Comparison of ENCODE assay signal across 8 cellular contexts in the genomic region with DNA sequence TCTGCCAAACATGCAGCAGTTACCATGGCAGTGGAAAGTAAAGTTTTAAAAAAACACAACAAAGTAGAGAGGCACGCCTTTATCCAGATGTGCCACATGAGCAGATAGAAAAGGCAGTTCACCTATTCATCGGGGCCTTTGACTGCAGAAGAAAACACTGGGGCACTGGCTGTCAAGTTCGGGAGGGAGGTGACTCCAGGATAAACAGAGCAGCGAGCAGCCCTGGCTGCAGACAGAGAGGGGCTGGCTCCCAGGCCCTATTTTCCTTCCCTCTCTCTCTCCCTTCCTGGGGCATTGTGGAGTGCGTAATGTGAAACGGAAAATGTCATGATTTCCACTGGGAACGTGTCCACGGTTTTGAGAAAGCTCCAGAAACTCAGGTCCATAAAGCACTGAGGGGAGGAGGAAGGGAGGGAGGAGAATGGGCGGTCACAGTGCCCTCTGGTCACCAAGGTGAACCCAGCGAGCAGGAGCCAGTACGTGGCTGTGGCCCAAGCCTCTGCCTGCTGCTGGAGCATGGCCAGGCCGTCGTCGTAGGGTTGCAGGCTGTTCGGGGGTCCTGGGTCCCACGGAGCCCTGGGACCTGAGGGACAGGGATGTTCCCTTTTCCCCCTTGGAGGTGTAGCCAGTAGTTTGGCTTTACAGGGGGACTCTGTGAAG.
A peak's percentile ranks its signal among the peaks of the same experiment; 100 is the strongest.
DNase-seq lines count a peak whose midpoint lies in the region; ATAC-seq and TF ChIP-seq lines count a peak whose summit lies in the region.

No MANE protein-coding gene starts in this region.

- H3K79me2 ChIP-seq in DOHH2 (ENCODE audit: control insufficient read depth, low read length) (no peaks in the 10 kb centered on the region), mesendoderm (ENCODE audit: control insufficient read depth, insufficient read depth, low read length) (no peaks in the 10 kb centered on the region)

- H3F3A ChIP-seq in DOHH2 (ENCODE audit: control insufficient read depth, insufficient read depth), result peaks cover 21% of the 10 kb centered on the region

- no peak overlapping the region for H2BK15ac ChIP-seq in mesendoderm (replicated peaks; ENCODE audit: low read depth)

- peak overlapping the region; percentile 85 for H3K4me2 ChIP-seq in DOHH2 (ENCODE audit: low read length)
- no peak overlapping the region for H3K4me2 ChIP-seq in mesendoderm (ENCODE audit: low read length)

- peak overlapping the region; percentile 78 for H3K4me3 Mint-ChIP-seq in type B pancreatic cell

- H3K36me3 Mint-ChIP-seq in type B pancreatic cell, result no peaks in the 10 kb centered on the region

- peaks cover 5% of the 10 kb centered on the region for H3K27me3 Mint-ChIP-seq in type B pancreatic cell

- H3K27ac ChIP-seq in DOHH2 (ENCODE audit: low read depth, low read length), result peak overlapping the region; percentile 92
- peak overlapping the region; percentile 100 for H3K27ac ChIP-seq in SK-N-MC
- H3K27ac ChIP-seq in mesendoderm (ENCODE audit: low read depth, low read length), result peak overlapping the region; percentile 81

- DNase-seq in SK-N-MC (ENCODE audit: low read depth, low spot score) (no peak), cerebellum (ENCODE audit: low spot score) (peak; percentile 81), mesendoderm (no peak), type B pancreatic cell (ENCODE audit: extremely low spot score, unreplicated experiment) (no peak)
- DNase-seq in central memory CD4-positive, alpha-beta T cell, result no peak

- no CpG with 5 or more reads among the region's 16 CpGs for WGBS in mesendoderm (ENCODE audit: extremely low coverage, insufficient coverage, low lambda C conversion rate)

- no peak for TF ChIP-seq CTCF in DOHH2 (IDR thresholded peaks at IDR 0.05; ENCODE audit: low read depth, low read length, poor library complexity, severe bottlenecking)
- TF ChIP-seq CTCF in type B pancreatic cell (conservative IDR thresholded peaks at IDR 0.05), result peak; percentile 19

- no peaks in the 10 kb centered on the region for H3K79me1 ChIP-seq in mesendoderm (ENCODE audit: low read length)

- H3K4me1 Mint-ChIP-seq in type B pancreatic cell (ENCODE audit: unreplicated experiment), result peaks cover 88% of the 10 kb centered on the region

- H3K4me1 ChIP-seq in DOHH2 (ENCODE audit: control insufficient read depth, low read length) (peaks cover 53% of the 10 kb centered on the region), mesendoderm (ENCODE audit: control insufficient read depth, low read depth, low read length) (peaks cover 11% of the 10 kb centered on the region)

- peak overlapping the region; percentile 41 for H3K18ac ChIP-seq in mesendoderm (ENCODE audit: low read length)

- H3K4me3 ChIP-seq in DOHH2 (ENCODE audit: low read length), result peak overlapping the region; percentile 64
- peak overlapping the region; percentile 70 for H3K4me3 ChIP-seq in SK-N-MC
- no peak overlapping the region for H3K4me3 ChIP-seq in mesendoderm (ENCODE audit: low read length)

- no peaks in the 10 kb centered on the region for H3K9me3 ChIP-seq in DOHH2 (ENCODE audit: control insufficient read depth, insufficient read depth, low read length)
- H3K9me3 ChIP-seq in SK-N-MC (ENCODE audit: low read depth, low read length), result no peaks in the 10 kb centered on the region

- H2BK5ac ChIP-seq in mesendoderm (ENCODE audit: low read length), result peak overlapping the region; percentile 0

- H4K20me1 ChIP-seq in DOHH2 (ENCODE audit: control insufficient read depth, insufficient read depth, low read depth, low read length), result no peaks in the 10 kb centered on the region

- H3K56ac ChIP-seq in mesendoderm (ENCODE audit: low read length), result peak overlapping the region; percentile 47

- H4K8ac ChIP-seq in mesendoderm (ENCODE audit: low read depth, low read length), result no peak overlapping the region

- no peak overlapping the region for H4K5ac ChIP-seq in mesendoderm (ENCODE audit: low read length)

- H3K36me3 ChIP-seq in DOHH2 (ENCODE audit: control insufficient read depth, low read length), result no peaks in the 10 kb centered on the region
- no peaks in the 10 kb centered on the region for H3K36me3 ChIP-seq in SK-N-MC (ENCODE audit: insufficient read depth, low read length)
- H3K36me3 ChIP-seq in mesendoderm (ENCODE audit: control insufficient read depth, insufficient read depth, low read length), result no peaks in the 10 kb centered on the region

- no peaks in the 10 kb centered on the region for H3K9me3 Mint-ChIP-seq in type B pancreatic cell

- peak overlapping the region; percentile 15 for H2BK120ac ChIP-seq in mesendoderm (ENCODE audit: low read depth, low read length)

- ATAC-seq in HG02943 (IDR thresholded peaks at IDR 0.05; ENCODE audit: low read depth, unreplicated experiment) (peak; percentile 8), GM21619 (IDR thresholded peaks at IDR 0.05; ENCODE audit: unreplicated experiment) (no peak)

- H3K27me3 ChIP-seq in DOHH2 (ENCODE audit: control insufficient read depth, low read length), result no peaks in the 10 kb centered on the region
- H3K27me3 ChIP-seq in mesendoderm (ENCODE audit: insufficient read depth, low read length, poor library complexity), result no peaks in the 10 kb centered on the region

- H3K27ac Mint-ChIP-seq in type B pancreatic cell, result peak overlapping the region; percentile 99

- H3K9ac ChIP-seq in SK-N-MC (ENCODE audit: insufficient read length) (peak overlapping the region; percentile 80), mesendoderm (ENCODE audit: low read length) (peak overlapping the region; percentile 57)

- peak overlapping the region; percentile 38 for H2AK5ac ChIP-seq in mesendoderm (ENCODE audit: low read length)

- H3K4ac ChIP-seq in mesendoderm (ENCODE audit: low read depth, low read length), result peak overlapping the region; percentile 85

- no peak overlapping the region for H3K23ac ChIP-seq in mesendoderm (ENCODE audit: low read length)

- H3K9me2 ChIP-seq in DOHH2 (replicated peaks; ENCODE audit: control insufficient read depth, low read length), result no peaks in the 10 kb centered on the region
